ENCODE assay signal across 1 cellular context in the genomic region with DNA sequence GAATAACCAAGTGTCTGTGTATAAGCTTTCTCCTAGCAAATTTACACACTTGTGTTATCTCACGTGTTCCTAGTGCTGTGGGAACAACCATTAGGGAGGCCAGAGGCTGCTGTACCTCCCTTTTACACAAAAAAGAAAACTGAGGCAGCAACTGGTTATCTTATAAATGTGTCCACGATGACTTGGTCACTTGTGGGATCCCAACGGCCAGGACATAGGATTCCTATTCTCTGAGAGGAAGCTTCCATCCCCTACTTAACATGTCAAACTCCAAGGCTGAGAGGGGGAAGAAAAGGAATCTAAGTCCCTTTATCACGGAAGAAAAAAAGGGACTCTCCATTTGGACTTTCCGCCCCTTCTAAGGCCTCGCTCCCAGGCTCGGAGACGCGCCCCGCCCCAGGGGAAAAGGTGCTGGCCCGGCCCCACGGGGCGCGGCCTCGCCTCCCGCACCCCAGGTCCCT.
TF ChIP-seq lines count a peak whose summit lies in the region.

No MANE protein-coding gene starts in this region.

TF ChIP-seq in HCT116, 20 proteins besides CTCF, POLR2A, EP300 and RAD21 (continued from another document):
- TF ChIP-seq, protein P1, sequence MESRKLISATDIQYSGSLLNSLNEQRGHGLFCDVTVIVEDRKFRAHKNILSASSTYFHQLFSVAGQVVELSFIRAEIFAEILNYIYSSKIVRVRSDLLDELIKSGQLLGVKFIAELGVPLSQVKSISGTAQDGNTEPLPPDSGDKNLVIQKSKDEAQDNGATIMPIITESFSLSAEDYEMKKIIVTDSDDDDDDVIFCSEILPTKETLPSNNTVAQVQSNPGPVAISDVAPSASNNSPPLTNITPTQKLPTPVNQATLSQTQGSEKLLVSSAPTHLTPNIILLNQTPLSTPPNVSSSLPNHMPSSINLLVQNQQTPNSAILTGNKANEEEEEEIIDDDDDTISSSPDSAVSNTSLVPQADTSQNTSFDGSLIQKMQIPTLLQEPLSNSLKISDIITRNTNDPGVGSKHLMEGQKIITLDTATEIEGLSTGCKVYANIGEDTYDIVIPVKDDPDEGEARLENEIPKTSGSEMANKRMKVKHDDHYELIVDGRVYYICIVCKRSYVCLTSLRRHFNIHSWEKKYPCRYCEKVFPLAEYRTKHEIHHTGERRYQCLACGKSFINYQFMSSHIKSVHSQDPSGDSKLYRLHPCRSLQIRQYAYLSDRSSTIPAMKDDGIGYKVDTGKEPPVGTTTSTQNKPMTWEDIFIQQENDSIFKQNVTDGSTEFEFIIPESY (IDR thresholded peaks at IDR 0.05; ENCODE audit: extremely low read depth, insufficient replicate concordance, low read length), result no peak
- TF ChIP-seq SIN3A (IDR thresholded peaks at IDR 0.05; ENCODE audit: low read depth), result no peak
- no peak for TF ChIP-seq EZH2phosphoT487 (IDR thresholded peaks at IDR 0.05; ENCODE audit: borderline replicate concordance)
- TF ChIP-seq EGR1 (IDR thresholded peaks at IDR 0.05; ENCODE audit: low read depth), result no peak
- TF ChIP-seq ZFX (IDR thresholded peaks at IDR 0.05), result no peak; the same call in 1 of the 2 replicates
- TF ChIP-seq, protein P2, sequence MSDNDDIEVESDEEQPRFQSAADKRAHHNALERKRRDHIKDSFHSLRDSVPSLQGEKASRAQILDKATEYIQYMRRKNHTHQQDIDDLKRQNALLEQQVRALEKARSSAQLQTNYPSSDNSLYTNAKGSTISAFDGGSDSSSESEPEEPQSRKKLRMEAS (IDR thresholded peaks at IDR 0.05), result no peak
- no peak for TF ChIP-seq POLR2AphosphoS5 (IDR thresholded peaks at IDR 0.05; ENCODE audit: low read depth, low read length)
- TF ChIP-seq JUND (IDR thresholded peaks at IDR 0.05), result no peak
- TF ChIP-seq ELF1 (IDR thresholded peaks at IDR 0.05; ENCODE audit: borderline replicate concordance, low read depth), result no peak
- TF ChIP-seq TCF7L2 (IDR thresholded peaks at IDR 0.05; ENCODE audit: borderline replicate concordance, extremely low read depth, insufficient read depth, insufficient read length), result no peak
- no peak for TF ChIP-seq CBX3 (IDR thresholded peaks at IDR 0.05; ENCODE audit: low read depth)
TF ChIP-seq in HCT116: peak in this region for 0.
